Comparison of ENCODE assay signal across 8 cellular contexts in the genomic region with DNA sequence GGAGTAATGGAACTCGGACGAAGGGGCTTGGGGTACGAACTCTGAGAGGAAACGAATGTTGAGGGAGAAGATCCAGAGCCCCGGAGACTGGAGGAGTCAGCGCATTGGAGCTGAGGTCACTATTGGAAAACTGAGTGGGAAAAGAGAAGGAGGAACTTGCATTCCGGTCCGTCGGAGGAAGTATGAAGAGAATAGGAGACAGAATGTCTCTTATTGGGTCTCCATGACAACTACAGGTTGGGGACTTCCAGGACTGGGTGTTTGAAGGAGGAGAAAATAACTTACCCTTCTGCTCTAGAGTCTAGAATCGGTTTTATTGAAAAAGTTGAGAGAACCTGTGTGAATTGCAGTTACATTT. TPM values are rescaled to one million over a fixed set of nuclear protein-coding genes. Genes with fewer than 3 reads are reported as not detected.
DNase-seq lines count a peak whose midpoint lies in the region; ATAC-seq, FAIRE-seq and TF ChIP-seq lines count a peak whose summit lies in the region.

No MANE protein-coding gene starts in this region.

- H3K4me2 ChIP-seq in K562 (ENCODE audit: insufficient read depth, low read length), result peak overlapping the region; percentile 93

- no peaks in the 10 kb centered on the region for H3K9me1 ChIP-seq in K562 (ENCODE audit: control insufficient read depth, insufficient read depth, low read length)

- TF ChIP-seq EP300 in K562 (IDR thresholded peaks at IDR 0.05; ENCODE audit: low read length), result no peak
- TF ChIP-seq EP300 in stomach (IDR thresholded peaks at IDR 0.05), result no peak

- H3K27me3 Mint-ChIP-seq in immature natural killer cell (ENCODE audit: low read depth in 3 of 3), result peaks cover 4 to 6% (median 5%) of the 10 kb centered on the region in 3 donors

- H3K4me1 Mint-ChIP-seq in immature natural killer cell, result peaks cover 29 to 55% of the 10 kb centered on the region in 2 donors

- H3K36me3 Mint-ChIP-seq in immature natural killer cell, result peaks cover 1 to 7% (median 7%) of the 10 kb centered on the region in 3 donors

- TF ChIP-seq CTCF in GM12865 (IDR thresholded peaks at IDR 0.05; ENCODE audit: insufficient read depth, low read depth, low read length, missing control alignments) (no peak), K562 (IDR thresholded peaks at IDR 0.05 in 2 of 3, conservative IDR thresholded peaks at IDR 0.05 in 1 of 3; ENCODE audit: insufficient read depth in 2 of 3, low read depth in 1 of 3, low read length in 3 of 3) (no peak), stomach (IDR thresholded peaks at IDR 0.05) (no peak)

- H2AFZ ChIP-seq in K562 (ENCODE audit: low read depth, low read length), result peak overlapping the region; percentile 98

- H3K9me3 ChIP-seq in K562 (replicated peaks; ENCODE audit: control insufficient read depth, insufficient read depth, low read depth, low read length), result no peaks in the 10 kb centered on the region
- H3K9me3 ChIP-seq in stomach, result no peaks in the 10 kb centered on the region

- CTCF ChIA-PET in K562 (lab: Yijun Ruan, JAX; ENCODE audit: low intra/inter-chr PET ratio), result interaction anchor here (1.6 kb wide), 1 partner anchor 141 kb away, joined by 5 read pairs; no protein-coding TSS in a partner anchor

- peaks cover 0 to 11% of the 10 kb centered on the region in 2 experiments; a peak in 3 of 5 replicates for H3K4me1 ChIP-seq in K562 (replicated peaks in 1 of 2; ENCODE audit: control insufficient read depth in 2 of 2, insufficient read depth in 2 of 2, low read length in 2 of 2)
- peaks cover 6 to 37% (median 25%) of the 10 kb centered on the region in 4 donors for H3K4me1 ChIP-seq in stomach

- FAIRE-seq in K562 (lab: Jason Lieb, UNC), result no peak

- ATAC-seq in K562, result peak; percentile 20
- no peak for ATAC-seq in HG02981 (IDR thresholded peaks at IDR 0.05; ENCODE audit: unreplicated experiment)

- intact Hi-C loops in K562 (cut with micrococcal nuclease), result loop anchor here (5.0 kb wide), 1 partner anchor 135 kb away; no protein-coding TSS in a partner anchor
- intact Hi-C loops in stomach (cut with DNase I; ENCODE audit: low total_unique reads), result no loop called here

- peak overlapping the region; percentile 95 to 99 (median 98) for H3K4me3 Mint-ChIP-seq in immature natural killer cell

- peak overlapping the region; percentile 93 to 99 (median 98) for H3K27ac Mint-ChIP-seq in immature natural killer cell

- peaks cover 35% of the 10 kb centered on the region for H3K36me3 ChIP-seq in K562 (ENCODE audit: control insufficient read depth, insufficient read depth, low read length)
- H3K36me3 ChIP-seq in stomach, result peaks cover 3 to 37% (median 36%) of the 10 kb centered on the region in 4 donors

- DNase-seq in GM12865 (ENCODE audit: low read depth) (peak; percentile 46), K562 (ENCODE audit: extremely low read depth in 1 of 4, low spot score in 3 of 4) (peak in 1 of 4 experiments; percentile 23), immature natural killer cell (peak; percentile 12 to 19 (median 15)), stomach (no peak), GF-D8 (lab: John Stamatoyannopoulos, UW) (no peak), 8988T (no peak)
- no peak for DNase-seq in Jurkat, Clone E6-1 (ENCODE audit: low read depth, low spot score)

- no TSS peak for BruUV-seq in K562 (replicated peaks; lab: Mats Ljungman, UMichigan)

- H3K27ac ChIP-seq in K562 (ENCODE audit: extremely low read depth, low read depth, low read length), result peak overlapping the region; percentile 92
- H3K27ac ChIP-seq in stomach, result peak overlapping the region; percentile 87 to 97 (median 94)

- POLR2A ChIA-PET in K562 (lab: Yijun Ruan, JAX), result interaction anchor here (0.6 to 1.2 kb wide), 7 partner anchors 10 to 344 kb away, joined by 3 to 8 read pairs (median 3); no protein-coding TSS in a partner anchor

- H3K27me3 ChIP-seq in K562 (ENCODE audit: control insufficient read depth in 2 of 2, insufficient read depth in 2 of 2, low read length in 2 of 2), result no peaks in the 10 kb centered on the region
- H3K27me3 ChIP-seq in stomach, result no peaks in the 10 kb centered on the region

- in situ Hi-C loops in K562 (cut with MboI), result no loop called here

- H3K4me3 ChIP-seq in GM12865 (ENCODE audit: low read depth, low read length), result peak overlapping the region; percentile 87
- peak overlapping the region; percentile 99 for H3K4me3 ChIP-seq in Jurkat, Clone E6-1 (ENCODE audit: low read length)
- H3K4me3 ChIP-seq in K562, result peak overlapping the region; percentile 91
- H3K4me3 ChIP-seq in stomach, result peak overlapping the region; percentile 71 to 90 (median 80)

- no peak for TF ChIP-seq POLR2A in K562 (conservative IDR thresholded peaks at IDR 0.05)
- TF ChIP-seq POLR2A in stomach (IDR thresholded peaks at IDR 0.05), result no peak

- peak overlapping the region; percentile 98 for H3K9ac ChIP-seq in K562 (ENCODE audit: insufficient read depth in 1 of 2, low read depth in 2 of 2, low read length in 2 of 2)

- peaks cover 28% of the 10 kb centered on the region for H3K79me2 ChIP-seq in K562 (ENCODE audit: control insufficient read depth, insufficient read depth, low read length)

- no peak for TF ChIP-seq RAD21 in K562 (CRISPR knock-in tag; conservative IDR thresholded peaks at IDR 0.05 in 1 of 2, IDR thresholded peaks at IDR 0.05 in 1 of 2)

- H3K9me3 Mint-ChIP-seq in immature natural killer cell, result no peaks in the 10 kb centered on the region

- H4K20me1 ChIP-seq in K562 (replicated peaks; ENCODE audit: control insufficient read depth, insufficient read depth, low read length), result no peaks in the 10 kb centered on the region

- 2% methylated on average over 10 of the region's 10 CpGs for WGBS in K562 (ENCODE audit: insufficient coverage, low coverage, missing lambda C conversion rate)
- WGBS in stomach, 5 donors, result 0 to 1% (median 0%) methylated on average over 10 of the region's 10 CpGs

TF ChIP-seq in K562, 482 proteins besides CTCF, POLR2A, EP300 and RAD21:
- TF ChIP-seq ZZZ3 (IDR thresholded peaks at IDR 0.05) (0 out of 2 replicates have a peak, but pooled peaks have one; percentile 2), ZNF175 (CRISPR knock-in tag; IDR thresholded peaks at IDR 0.05; ENCODE audit: low read depth) (no peak), NFE2L1 (tag; IDR thresholded peaks at IDR 0.05; ENCODE audit: borderline replicate concordance, low read depth) (no peak), CC2D1A (IDR thresholded peaks at IDR 0.05) (no peak), RFX1 (IDR thresholded peaks at IDR 0.05) (peak; percentile 79), CHD1 (IDR thresholded peaks at IDR 0.05; ENCODE audit: low read length) (peak; percentile 36)
- TF ChIP-seq, protein P1, sequence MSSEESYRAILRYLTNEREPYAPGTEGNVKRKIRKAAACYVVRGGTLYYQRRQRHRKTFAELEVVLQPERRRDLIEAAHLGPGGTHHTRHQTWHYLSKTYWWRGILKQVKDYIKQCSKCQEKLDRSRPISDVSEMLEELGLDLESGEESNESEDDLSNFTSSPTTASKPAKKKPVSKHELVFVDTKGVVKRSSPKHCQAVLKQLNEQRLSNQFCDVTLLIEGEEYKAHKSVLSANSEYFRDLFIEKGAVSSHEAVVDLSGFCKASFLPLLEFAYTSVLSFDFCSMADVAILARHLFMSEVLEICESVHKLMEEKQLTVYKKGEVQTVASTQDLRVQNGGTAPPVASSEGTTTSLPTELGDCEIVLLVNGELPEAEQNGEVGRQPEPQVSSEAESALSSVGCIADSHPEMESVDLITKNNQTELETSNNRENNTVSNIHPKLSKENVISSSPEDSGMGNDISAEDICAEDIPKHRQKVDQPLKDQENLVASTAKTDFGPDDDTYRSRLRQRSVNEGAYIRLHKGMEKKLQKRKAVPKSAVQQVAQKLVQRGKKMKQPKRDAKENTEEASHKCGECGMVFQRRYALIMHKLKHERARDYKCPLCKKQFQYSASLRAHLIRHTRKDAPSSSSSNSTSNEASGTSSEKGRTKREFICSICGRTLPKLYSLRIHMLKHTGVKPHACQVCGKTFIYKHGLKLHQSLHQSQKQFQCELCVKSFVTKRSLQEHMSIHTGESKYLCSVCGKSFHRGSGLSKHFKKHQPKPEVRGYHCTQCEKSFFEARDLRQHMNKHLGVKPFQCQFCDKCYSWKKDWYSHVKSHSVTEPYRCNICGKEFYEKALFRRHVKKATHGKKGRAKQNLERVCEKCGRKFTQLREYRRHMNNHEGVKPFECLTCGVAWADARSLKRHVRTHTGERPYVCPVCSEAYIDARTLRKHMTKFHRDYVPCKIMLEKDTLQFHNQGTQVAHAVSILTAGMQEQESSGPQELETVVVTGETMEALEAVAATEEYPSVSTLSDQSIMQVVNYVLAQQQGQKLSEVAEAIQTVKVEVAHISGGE (CRISPR knock-in tag; IDR thresholded peaks at IDR 0.05), result peak in 1 of 3 experiments; percentile 25; a peak in 1 of 6 replicates

RNA-seq across cellular contexts. Expression of a gene that starts 0.5 kb away (rescaled TPM):
- 32.9 TPM for polyA plus RNA-seq in Jurkat, Clone E6-1 (2012; ENCODE audit: insufficient read depth, insufficient read length)
- total RNA-seq in K562 (2011; cell fraction: chromatin; rRNA removed; ENCODE audit: low replicate concordance), result 54.3 and 118 TPM in 2 replicates
- 28.7 and 30.8 TPM in 2 replicates for total RNA-seq in K562 (2011; cell fraction: nucleolus; rRNA removed)
- 58.6 and 90.8 TPM in 2 replicates for total RNA-seq in K562 (2011; cell fraction: nucleoplasm; rRNA removed)
- total RNA-seq in K562 (2014; rRNA removed), result 17.6 and 20.7 TPM in 2 replicates
- 33.3 and 36.5 TPM in 2 replicates for total RNA-seq in K562 (2014; rRNA removed; fragmentation: Illumina TruSeq; extraction: Trizol)
- 31.6 and 31.9 TPM in 2 replicates for total RNA-seq in K562 (2015; rRNA removed; fragmentation: Illumina TruSeq; extraction: Trizol)
- 33.3 and 35.7 TPM in 2 replicates for total RNA-seq in K562 (2021)
- 14.0 and 26.5 TPM in 2 replicates for polyA plus RNA-seq in K562 (2011; rRNA removed)
- 7.7 and 9.3 TPM in 2 replicates for polyA plus RNA-seq in K562 (2011; cell fraction: cytosol; rRNA removed)
- 14.5 and 16.8 TPM in 2 replicates for polyA plus RNA-seq in K562 (2011; cell fraction: nucleus; rRNA removed)
- 23.5 and 36.6 TPM in 2 replicates for polyA plus RNA-seq in K562 (2012)
- polyA plus RNA-seq in K562 (2014; fragmentation: Illumina TruSeq; extraction: Trizol), result 38.2 and 38.5 TPM in 2 replicates
- 10 to 100 TPM; 56.7 to 95.5 TPM for polyA plus RNA-seq in K562 (2014; fragmentation: Nextera tagmentation; extraction: Ambion mirVana)
- 19.9 TPM in 2 replicates for polyA plus RNA-seq in K562 (2014; rRNA removed)
- polyA minus RNA-seq in K562 (2011; rRNA and poly(A)+ RNA removed), result 48.8 and 72.3 TPM in 2 replicates
- 6.5 and 15.8 TPM in 2 replicates for polyA minus RNA-seq in K562 (2011; cell fraction: cytosol; rRNA and poly(A)+ RNA removed)
- polyA minus RNA-seq in K562 (2011; cell fraction: nucleus; rRNA and poly(A)+ RNA removed), result 24.0 and 31.7 TPM in 2 replicates
- 10 to 100 TPM; 28.1 to 56.8 (median 52.5) TPM for polyA plus RNA-seq in immature natural killer cell
- total RNA-seq in stomach, result 10 to 100 TPM in 3 of 5 donors, 1 to 10 TPM in 2; 7.0 to 45.5 (median 35.7) TPM
- 10 to 100 TPM; 10.5 to 13.3 (median 12.7) TPM for polyA plus RNA-seq in stomach

Comparison
In these comparisons a context has a peak if more than half of its experiments do, and no peak if none do; other contexts are left out.
1. DNase-seq: peak in GM12865 (single experiment) and immature natural killer cell (3 of 3); none in Jurkat, Clone E6-1 (single experiment), stomach (single experiment), GF-D8 (single experiment) and 8988T (single experiment).
2. Peak in every context shown above with its lines, with median percentiles within 50 percentile points of each other: H3K4me3 ChIP-seq.